ENCODE assay signal across 10 cellular contexts in the genomic region with DNA sequence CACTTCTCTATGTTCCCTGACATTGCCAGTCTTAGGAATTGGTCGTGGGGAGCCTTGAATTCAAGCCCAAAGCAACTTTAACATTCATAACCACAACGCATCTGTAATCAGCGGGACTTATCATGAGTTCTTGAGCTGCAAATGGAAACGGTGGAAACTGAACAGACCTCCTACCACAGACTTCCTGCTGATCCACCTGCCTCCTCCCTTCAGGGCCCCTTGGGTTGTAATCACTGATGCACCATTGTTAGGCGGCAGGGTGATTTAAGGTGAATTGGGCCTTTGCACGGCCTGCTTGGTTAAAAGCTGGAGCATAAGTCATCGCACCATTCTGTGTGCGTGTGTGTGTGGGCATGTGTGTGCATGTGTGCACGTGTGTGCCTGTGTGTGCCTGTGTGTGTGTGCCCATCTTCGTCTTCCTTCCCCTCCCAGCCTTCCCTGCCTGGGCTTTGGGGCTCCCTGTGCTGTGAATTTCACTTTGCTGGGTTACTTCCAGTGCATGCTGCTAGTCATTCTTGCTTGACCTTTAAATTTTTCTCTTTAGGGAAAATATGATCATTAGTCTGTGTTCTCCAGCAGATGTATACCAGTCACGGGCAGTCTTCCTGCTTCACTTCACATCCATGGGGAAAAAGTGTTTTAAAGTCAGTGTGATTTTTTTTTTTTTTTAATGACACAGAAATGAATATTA. TPM values are rescaled to one million over a fixed set of nuclear protein-coding genes. Genes with fewer than 3 reads are reported as not detected.
DNase-seq lines count a peak whose midpoint lies in the region; ATAC-seq and TF ChIP-seq lines count a peak whose summit lies in the region.
"Had no signal": no experiment of that assay in that cellular context is flagged by ENCODE, and none has a peak within 500 bp of the region (broad histone marks: within the 10 kb centered on the region; RNA-seq: fewer than 3 reads in every experiment).

No MANE protein-coding gene starts in this region.

- H3K4me1 Mint-ChIP-seq in progenitor cell of endocrine pancreas (ENCODE audit: low read depth), result peaks cover 9% of the 10 kb centered on the region

- POLR2A ChIA-PET in HEK293T (lab: Yijun Ruan, JAX), result no interaction called here

- no peak overlapping the region for H3K27ac Mint-ChIP-seq in progenitor cell of endocrine pancreas

- ATAC-seq in GM21528 (IDR thresholded peaks at IDR 0.05; ENCODE audit: low FRiP score, unreplicated experiment), result peak; percentile 42

- no peaks in the 10 kb centered on the region for H3K9me3 Mint-ChIP-seq in progenitor cell of endocrine pancreas (ENCODE audit: low read depth)

- peak; percentile 43 for DNase-seq in T follicular helper cell (ENCODE audit: low read depth)
- peak; percentile 49 for DNase-seq in activated effector memory CD4-positive, alpha-beta T cell treated with Interleukin-2 at 50 U/mL for 16 hours
- peak; percentile 68 for DNase-seq in stimulated activated CD4-positive, alpha-beta T cell treated with anti-CD3 and anti-CD28 coated beads, Interleukin-1b, Interleukin-23, amount 100 ng/mL, for 48 hours
- DNase-seq in epidermal melanocyte (ENCODE audit: insufficient read length, low spot score), result no peak
- DNase-seq in NCI-H524 treated with DMSO at 0.1 percent for 48 hours (lab: John Stamatoyannopoulos, UW), result no peak
- DNase-seq in HEK293T (ENCODE audit: extremely low spot score), result no peak
- no peak for DNase-seq in progenitor cell of endocrine pancreas (ENCODE audit: low spot score, unreplicated experiment)
- DNase-seq: heart right ventricle, SIG-M5 had no signal

- CTCF ChIA-PET in HEK293T (lab: Yijun Ruan, JAX), result no interaction called here

- no peak overlapping the region for H3K4me3 Mint-ChIP-seq in progenitor cell of endocrine pancreas (ENCODE audit: low read depth)

- H3K27me3 Mint-ChIP-seq in progenitor cell of endocrine pancreas, result no peaks in the 10 kb centered on the region

- no peak for TF ChIP-seq CTCF in progenitor cell of endocrine pancreas (IDR thresholded peaks at IDR 0.05; ENCODE audit: unreplicated experiment)

- no peaks in the 10 kb centered on the region for H3K36me3 Mint-ChIP-seq in progenitor cell of endocrine pancreas (ENCODE audit: insufficient read depth)

TF ChIP-seq in HEK293T, 16 proteins besides CTCF, POLR2A, EP300 and RAD21:
- no peak for TF ChIP-seq ARNT (IDR thresholded peaks at IDR 0.05)
- no peak for TF ChIP-seq NFRKB (IDR thresholded peaks at IDR 0.05)
- TF ChIP-seq FOXA1 (IDR thresholded peaks at IDR 0.05), result no peak
- no peak for TF ChIP-seq SUZ12 (IDR thresholded peaks at IDR 0.05)
- no peak for TF ChIP-seq ZNF384 (IDR thresholded peaks at IDR 0.05)
- TF ChIP-seq SP1 (IDR thresholded peaks at IDR 0.05), result no peak
- TF ChIP-seq FOXM1 (IDR thresholded peaks at IDR 0.05; ENCODE audit: borderline replicate concordance), result no peak
- TF ChIP-seq, protein P1, sequence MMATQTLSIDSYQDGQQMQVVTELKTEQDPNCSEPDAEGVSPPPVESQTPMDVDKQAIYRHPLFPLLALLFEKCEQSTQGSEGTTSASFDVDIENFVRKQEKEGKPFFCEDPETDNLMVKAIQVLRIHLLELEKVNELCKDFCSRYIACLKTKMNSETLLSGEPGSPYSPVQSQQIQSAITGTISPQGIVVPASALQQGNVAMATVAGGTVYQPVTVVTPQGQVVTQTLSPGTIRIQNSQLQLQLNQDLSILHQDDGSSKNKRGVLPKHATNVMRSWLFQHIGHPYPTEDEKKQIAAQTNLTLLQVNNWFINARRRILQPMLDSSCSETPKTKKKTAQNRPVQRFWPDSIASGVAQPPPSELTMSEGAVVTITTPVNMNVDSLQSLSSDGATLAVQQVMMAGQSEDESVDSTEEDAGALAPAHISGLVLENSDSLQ (IDR thresholded peaks at IDR 0.05), result no peak
- no peak for TF ChIP-seq BHLHE40 (IDR thresholded peaks at IDR 0.05; ENCODE audit: borderline replicate concordance)
- TF ChIP-seq ELF4 (IDR thresholded peaks at IDR 0.05), result no peak
- no peak for TF ChIP-seq HDGF (IDR thresholded peaks at IDR 0.05; ENCODE audit: borderline replicate concordance)
- no peak for TF ChIP-seq TARDBP (IDR thresholded peaks at IDR 0.05)
- TF ChIP-seq FOXK2 (IDR thresholded peaks at IDR 0.05), result no peak
- no peak for TF ChIP-seq LEF1 (IDR thresholded peaks at IDR 0.05; ENCODE audit: borderline replicate concordance)
- no peak for TF ChIP-seq L3MBTL2 (conservative IDR thresholded peaks at IDR 0.05)
TF ChIP-seq in HEK293T: peak in this region for 0.

RNA-seq across cellular contexts. Expression of a gene that starts 29.0 kb away (rescaled TPM):
- 10.5 and 11.4 TPM in 2 replicates for total RNA-seq in progenitor cell of endocrine pancreas

Comparison
In these comparisons a context has a peak if more than half of its experiments do, and no peak if none do; other contexts are left out.
1. DNase-seq: peak in T follicular helper cell (single experiment), activated effector memory CD4-positive, alpha-beta T cell treated with Interleukin-2 at 50 U/mL for 16 hours (single experiment) and stimulated activated CD4-positive, alpha-beta T cell treated with anti-CD3 and anti-CD28 coated beads, Interleukin-1b, Interleukin-23, amount 100 ng/mL, for 48 hours (single experiment); none in epidermal melanocyte (single experiment), NCI-H524 treated with DMSO at 0.1 percent for 48 hours (single experiment), HEK293T (single experiment) and progenitor cell of endocrine pancreas (single experiment).